9 cellular contexts compared by ENCODE assay signal in genomic region chr3:148990211-148990610, GRCh38. TPM values are rescaled to one million over a fixed set of nuclear protein-coding genes. Genes with fewer than 3 reads are reported as not detected.
DNase-seq lines count a peak whose midpoint lies in the region; ATAC-seq and TF ChIP-seq lines count a peak whose summit lies in the region.
"Had no signal": no experiment of that assay in that cellular context is flagged by ENCODE, and none has a peak within 500 bp of the region (broad histone marks: within the 10 kb centered on the region; RNA-seq: fewer than 3 reads in every experiment).

No MANE protein-coding gene starts in this region.

- H3K9me3 ChIP-seq in skeletal muscle tissue (ENCODE audit: control insufficient read depth in 3 of 3, low read length in 3 of 3) (no peaks in the 10 kb centered on the region), HAP-1 (no peaks in the 10 kb centered on the region)

- H3K36me3 ChIP-seq in skeletal muscle tissue (ENCODE audit: control insufficient read depth in 3 of 3, insufficient read depth in 3 of 3, low read length in 3 of 3) (peaks cover 7 to 11% (median 8%) of the 10 kb centered on the region in 3 donors), HAP-1 (replicated peaks) (peaks cover 3% of the 10 kb centered on the region)

- CTCF ChIA-PET in activated B cell treated with CpG ODN at 0.5 μM for 24 hours (lab: Charles Lee), result no interaction called here

- intact Hi-C loops in activated B cell treated with CpG ODN at 0.5 μM for 24 hours (cut with micrococcal nuclease), result loop anchor here (2.0 to 5.0 kb wide), 4 partner anchors 131 to 1417 kb away; partner anchors contain the start of genes COMMD2 and TSC22D2

- H3K9ac ChIP-seq in skeletal muscle tissue (ENCODE audit: low read depth in 1 of 3, low read length in 3 of 3), result no peak overlapping the region

- H3K4me1 ChIP-seq in skeletal muscle tissue (ENCODE audit: control insufficient read depth in 3 of 3, insufficient read depth in 3 of 3, low read length in 3 of 3), result peaks cover 19 to 24% (median 19%) of the 10 kb centered on the region in 3 donors
- 0 out of 2 replicates have a peak, but pooled peaks cover 2% of the 10 kb centered on the region for H3K4me1 ChIP-seq in HAP-1

- peak overlapping the region; percentile 39 for H3K4me3 Mint-ChIP-seq in activated B cell treated with CpG ODN at 0.5 μM for 24 hours

- ATAC-seq in HG03060 (IDR thresholded peaks at IDR 0.05; ENCODE audit: low read depth, unreplicated experiment) (peak; percentile 33), activated B cell treated with CpG ODN at 0.5 μM for 24 hours (ENCODE audit: low read depth) (no peak)
- ATAC-seq in activated CD4-positive, CD25-positive, alpha-beta regulatory T cell treated with anti-CD3 and anti-CD28 coated beads, Interleukin-2, amount 50 U/mL, for 24 hours, result no peak

- H3K27me3 ChIP-seq in skeletal muscle tissue (ENCODE audit: control insufficient read depth in 3 of 3, insufficient read depth in 3 of 3, low read length in 3 of 3) (no peaks in the 10 kb centered on the region), HAP-1 (ENCODE audit: low read depth) (no peaks in the 10 kb centered on the region)

- H3K4me3 ChIP-seq in skeletal muscle tissue (ENCODE audit: low read length in 3 of 3), result no peak overlapping the region
- H3K4me3 ChIP-seq in HAP-1, result no peak overlapping the region

- no peaks in the 10 kb centered on the region for H3K9me3 Mint-ChIP-seq in activated B cell treated with CpG ODN at 0.5 μM for 24 hours

- POLR2A ChIA-PET in activated B cell treated with CpG ODN at 0.5 μM for 24 hours (lab: Charles Lee), result no interaction called here

- TF ChIP-seq CTCF in activated B cell treated with CpG ODN at 0.5 μM for 24 hours (IDR thresholded peaks at IDR 0.05), result no peak

- peaks cover 6% of the 10 kb centered on the region for H3K36me3 Mint-ChIP-seq in activated B cell treated with CpG ODN at 0.5 μM for 24 hours (ENCODE audit: low read depth)

- H3K27ac ChIP-seq in skeletal muscle tissue (ENCODE audit: low read depth, low read length), result peak overlapping the region; percentile 99
- H3K27ac ChIP-seq: 22Rv1 had no signal

- H3K27ac Mint-ChIP-seq in activated B cell treated with CpG ODN at 0.5 μM for 24 hours, result no peak overlapping the region

- in situ Hi-C loops in ACHN (cut with HindIII; ENCODE audit: low pct_ligation_motif_present, low pct_unique_long_range_greater_than_20kb, low sequenced_read_pairs), result no loop called here
- in situ Hi-C loops in HAP-1 (cut with MboI; ENCODE audit: low sequenced_read_pairs), result no loop called here

- peaks cover 3% of the 10 kb centered on the region for H3K27me3 Mint-ChIP-seq in activated B cell treated with CpG ODN at 0.5 μM for 24 hours

- peak; percentile 11 for DNase-seq in DMS153 (lab: John Stamatoyannopoulos, UW)
- DNase-seq in DMS153 treated with DMSO at 0.1 percent for 48 hours (lab: John Stamatoyannopoulos, UW; ENCODE audit: unreplicated experiment), result no peak
- no peak for DNase-seq in activated B cell treated with CpG ODN at 0.5 μM for 24 hours
- DNase-seq in ACHN, result no peak
- DNase-seq in HAP-1 (ENCODE audit: low spot score in 2 of 2), result no peak

- H3K4me1 Mint-ChIP-seq in activated B cell treated with CpG ODN at 0.5 μM for 24 hours, result peaks cover 21% of the 10 kb centered on the region

RNA-seq across cellular contexts. Expression of gene GYG1, which starts 1.1 kb away (rescaled TPM):
- total RNA-seq in activated B cell treated with CpG ODN at 0.5 μM for 24 hours (20.2 and 21.8 TPM in 2 replicates), skeletal muscle tissue (62.6 TPM)
